24 cellular contexts compared by ENCODE assay signal in the genomic region with DNA sequence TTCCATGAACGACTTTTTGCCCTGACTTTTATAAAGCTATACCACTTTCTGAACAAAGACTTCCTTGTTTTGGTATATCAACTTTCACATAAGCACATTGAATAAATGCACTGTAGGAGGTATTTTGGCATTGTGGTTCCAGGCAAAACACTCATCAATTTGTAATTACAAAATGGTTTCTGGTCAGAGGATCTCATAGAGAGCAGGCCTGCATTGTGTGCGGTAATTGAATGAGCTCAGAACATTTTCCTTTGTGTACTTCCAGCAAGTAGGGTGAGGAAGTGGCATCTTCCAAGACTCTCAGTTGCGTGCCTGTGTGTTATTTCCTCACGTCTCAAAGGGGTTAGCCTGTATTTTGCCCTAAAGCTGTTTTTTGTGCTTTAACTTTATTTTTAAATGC.
A peak's percentile ranks its signal among the peaks of the same experiment; 100 is the strongest.
DNase-seq lines count a peak whose midpoint lies in the region; ATAC-seq and TF ChIP-seq lines count a peak whose summit lies in the region.
"Had no signal": no experiment of that assay in that cellular context is flagged by ENCODE, and none has a peak within 500 bp of the region (broad histone marks: within the 10 kb centered on the region; RNA-seq: fewer than 3 reads in every experiment).

No MANE protein-coding gene starts in this region.

- no peak overlapping the region for H3K4me3 Mint-ChIP-seq in T-helper 17 cell
- H3K4me3 Mint-ChIP-seq in stimulated activated naive CD8-positive, alpha-beta T cell treated with anti-CD3 and anti-CD28 coated beads, Interleukin-15, amount 100 ng/mL, for 72 hours: no peak overlapping the region
- H3K4me3 Mint-ChIP-seq in activated naive CD8-positive, alpha-beta T cell treated with anti-CD3 and anti-CD28 coated beads, Interleukin-2, amount 50 U/mL, for 24 hours: no peak overlapping the region
- H3K4me3 Mint-ChIP-seq: activated CD4-positive, alpha-beta memory T cell treated with anti-CD3 and anti-CD28 coated beads, Interleukin-2, amount 10 ng/mL, durations not matched to agents 7 days and 5 days; activated naive CD8-positive, alpha-beta T cell treated with anti-CD3 and anti-CD28 coated beads, Interleukin-2, amount 10 ng/mL, durations not matched to agents 7 days and 5 days; activated T-cell treated with anti-CD3 and anti-CD28 coated beads, Interleukin-2, amount 50 U/mL, for 72 hours; CD4-positive, CD25-positive, alpha-beta regulatory T cell; central memory CD8-positive, alpha-beta T cell; immature natural killer cell; naive thymus-derived CD8-positive, alpha-beta T cell had no signal

- H3K27me3 ChIP-seq in right atrium auricular region (no peaks in the 10 kb centered on the region), gastroesophageal sphincter (no peaks in the 10 kb centered on the region)
- H3K27me3 ChIP-seq: uterus had no signal

- H3K27me3 Mint-ChIP-seq in T-helper 17 cell: no peaks in the 10 kb centered on the region
- no peaks in the 10 kb centered on the region for H3K27me3 Mint-ChIP-seq in stimulated activated naive CD8-positive, alpha-beta T cell treated with anti-CD3 and anti-CD28 coated beads, Interleukin-15, amount 100 ng/mL, for 72 hours
- no peaks in the 10 kb centered on the region for H3K27me3 Mint-ChIP-seq in activated naive CD8-positive, alpha-beta T cell treated with anti-CD3 and anti-CD28 coated beads, Interleukin-2, amount 50 U/mL, for 24 hours
- H3K27me3 Mint-ChIP-seq: activated CD4-positive, alpha-beta memory T cell treated with anti-CD3 and anti-CD28 coated beads, Interleukin-2, amount 10 ng/mL, durations not matched to agents 7 days and 5 days; activated naive CD8-positive, alpha-beta T cell treated with anti-CD3 and anti-CD28 coated beads, Interleukin-2, amount 10 ng/mL, durations not matched to agents 7 days and 5 days; CD4-positive, CD25-positive, alpha-beta regulatory T cell; central memory CD8-positive, alpha-beta T cell; naive thymus-derived CD8-positive, alpha-beta T cell had no signal

- H3K27ac ChIP-seq in right atrium auricular region (peak overlapping the region; percentile 4 to 32), gastroesophageal sphincter (peak overlapping the region in 3 of 4 donors; percentile 27 to 81 (median 48))
- H3K27ac ChIP-seq: HL-60, uterus had no signal

- no peaks in the 10 kb centered on the region for H3K9me3 Mint-ChIP-seq in stimulated activated naive CD8-positive, alpha-beta T cell treated with anti-CD3 and anti-CD28 coated beads, Interleukin-15, amount 100 ng/mL, for 72 hours
- no peaks in the 10 kb centered on the region for H3K9me3 Mint-ChIP-seq in activated naive CD8-positive, alpha-beta T cell treated with anti-CD3 and anti-CD28 coated beads, Interleukin-2, amount 50 U/mL, for 24 hours
- H3K9me3 Mint-ChIP-seq: activated CD4-positive, alpha-beta memory T cell treated with anti-CD3 and anti-CD28 coated beads, Interleukin-2, amount 10 ng/mL, durations not matched to agents 7 days and 5 days; activated naive CD8-positive, alpha-beta T cell treated with anti-CD3 and anti-CD28 coated beads, Interleukin-2, amount 10 ng/mL, durations not matched to agents 7 days and 5 days; activated T-cell treated with anti-CD3 and anti-CD28 coated beads, Interleukin-2, amount 50 U/mL, for 72 hours; CD4-positive, CD25-positive, alpha-beta regulatory T cell; central memory CD8-positive, alpha-beta T cell; immature natural killer cell; naive thymus-derived CD8-positive, alpha-beta T cell had no signal

- no peak for ATAC-seq in Right ventricle myocardium superior (ENCODE audit: poor library complexity)
- ATAC-seq in T-helper 17 cell: no peak
- ATAC-seq in gastroesophageal sphincter: no peak
- ATAC-seq in HG03025 (IDR thresholded peaks at IDR 0.05; ENCODE audit: low FRiP score, unreplicated experiment): no peak
- ATAC-seq in stimulated activated naive CD8-positive, alpha-beta T cell treated with anti-CD3 and anti-CD28 coated beads, Interleukin-15, amount 100 ng/mL, for 72 hours: no peak
- ATAC-seq in activated naive CD8-positive, alpha-beta T cell treated with anti-CD3 and anti-CD28 coated beads, Interleukin-2, amount 50 U/mL, for 24 hours: no peak
- ATAC-seq: activated T-cell treated with anti-CD3 and anti-CD28 coated beads, Interleukin-2, amount 50 U/mL, for 72 hours; naive thymus-derived CD8-positive, alpha-beta T cell; stimulated activated naive CD8-positive, alpha-beta T cell treated with anti-CD3 and anti-CD28 coated beads, Interleukin-15, Interleukin-2, amounts not matched to agents 100 U/mL and 50 U/mL, for 24 hours had no signal

- TF ChIP-seq POLR2A in gastroesophageal sphincter (IDR thresholded peaks at IDR 0.05): no peak

- H3K9me3 ChIP-seq in right atrium auricular region (no peaks in the 10 kb centered on the region), T-helper 17 cell (ENCODE audit: control insufficient read depth, low read length, poor library complexity, severe bottlenecking) (no peaks in the 10 kb centered on the region), gastroesophageal sphincter (no peaks in the 10 kb centered on the region)
- H3K9me3 ChIP-seq: uterus had no signal

- H3K27ac Mint-ChIP-seq in T-helper 17 cell: peak overlapping the region; percentile 32
- H3K27ac Mint-ChIP-seq in stimulated activated naive CD8-positive, alpha-beta T cell treated with anti-CD3 and anti-CD28 coated beads, Interleukin-15, amount 100 ng/mL, for 72 hours: no peak overlapping the region
- no peak overlapping the region for H3K27ac Mint-ChIP-seq in activated naive CD8-positive, alpha-beta T cell treated with anti-CD3 and anti-CD28 coated beads, Interleukin-2, amount 50 U/mL, for 24 hours
- H3K27ac Mint-ChIP-seq: activated CD4-positive, alpha-beta memory T cell treated with anti-CD3 and anti-CD28 coated beads, Interleukin-2, amount 10 ng/mL, durations not matched to agents 7 days and 5 days; activated naive CD8-positive, alpha-beta T cell treated with anti-CD3 and anti-CD28 coated beads, Interleukin-2, amount 10 ng/mL, durations not matched to agents 7 days and 5 days; activated T-cell treated with anti-CD3 and anti-CD28 coated beads, Interleukin-2, amount 50 U/mL, for 72 hours; CD4-positive, CD25-positive, alpha-beta regulatory T cell; immature natural killer cell; progenitor cell of endocrine pancreas had no signal

- H3K4me1 ChIP-seq in right atrium auricular region: peaks cover 0 to 20% of the 10 kb centered on the region in 2 donors
- H3K4me1 ChIP-seq in gastroesophageal sphincter: peaks cover 0 to 27% (median 3%) of the 10 kb centered on the region in 3 donors
- H3K4me1 ChIP-seq: uterus had no signal

- intact Hi-C loops in Right ventricle myocardium superior (cut with DNase I): no loop called here

- DNase-seq in right atrium auricular region (ENCODE audit: low spot score) (no peak), Right ventricle myocardium superior (no peak), T-helper 17 cell (no peak), GM10266 (ENCODE audit: extremely low spot score) (no peak)
- DNase-seq in stimulated activated naive CD8-positive, alpha-beta T cell treated with anti-CD3 and anti-CD28 coated beads, Interleukin-15, amount 100 ng/mL, for 72 hours: no peak
- DNase-seq in activated naive CD8-positive, alpha-beta T cell treated with anti-CD3 and anti-CD28 coated beads, Interleukin-2, amount 50 U/mL, for 24 hours: no peak
- DNase-seq: ACHN; activated CD4-positive, alpha-beta memory T cell treated with anti-CD3 and anti-CD28 coated beads, Interleukin-2, amount 10 ng/mL, durations not matched to agents 7 days and 5 days; activated naive CD8-positive, alpha-beta T cell treated with anti-CD3 and anti-CD28 coated beads, Interleukin-2, amount 10 ng/mL, durations not matched to agents 7 days and 5 days; activated T-cell treated with anti-CD3 and anti-CD28 coated beads, Interleukin-2, amount 50 U/mL, for 72 hours; CD4-positive, CD25-positive, alpha-beta regulatory T cell; EL; immature natural killer cell; KBM-7; naive thymus-derived CD8-positive, alpha-beta T cell; NCI-H1105 treated with DMSO at 0.1 percent for 48 hours; NCI-H82; stimulated activated naive CD8-positive, alpha-beta T cell treated with anti-CD3 and anti-CD28 coated beads, Interleukin-15, Interleukin-2, amounts not matched to agents 100 U/mL and 50 U/mL, for 24 hours; uterus had no signal

- no peaks in the 10 kb centered on the region for H3K4me1 Mint-ChIP-seq in T-helper 17 cell
- peaks cover 11% of the 10 kb centered on the region for H3K4me1 Mint-ChIP-seq in stimulated activated naive CD8-positive, alpha-beta T cell treated with anti-CD3 and anti-CD28 coated beads, Interleukin-15, amount 100 ng/mL, for 72 hours
- H3K4me1 Mint-ChIP-seq in activated naive CD8-positive, alpha-beta T cell treated with anti-CD3 and anti-CD28 coated beads, Interleukin-2, amount 50 U/mL, for 24 hours: peaks cover under 1% of the 10 kb centered on the region
- H3K4me1 Mint-ChIP-seq: activated naive CD8-positive, alpha-beta T cell treated with anti-CD3 and anti-CD28 coated beads, Interleukin-2, amount 10 ng/mL, durations not matched to agents 7 days and 5 days; CD4-positive, CD25-positive, alpha-beta regulatory T cell; central memory CD8-positive, alpha-beta T cell had no signal

- WGBS in gastroesophageal sphincter (ENCODE audit: low coverage in 1 of 2), 2 donors: 68 to 73% methylated on average over 4 of the region's 4 CpGs

- H3K36me3 ChIP-seq in right atrium auricular region: no peaks in the 10 kb centered on the region
- H3K36me3 ChIP-seq in gastroesophageal sphincter: peaks cover 0 to 16% of the 10 kb centered on the region in 2 donors
- H3K36me3 ChIP-seq: uterus had no signal

- no peaks in the 10 kb centered on the region for H3K36me3 Mint-ChIP-seq in T-helper 17 cell (ENCODE audit: low read depth)
- H3K36me3 Mint-ChIP-seq in activated naive CD8-positive, alpha-beta T cell treated with anti-CD3 and anti-CD28 coated beads, Interleukin-2, amount 50 U/mL, for 24 hours (ENCODE audit: low read depth): no peaks in the 10 kb centered on the region
- H3K36me3 Mint-ChIP-seq: CD4-positive, CD25-positive, alpha-beta regulatory T cell; immature natural killer cell; naive thymus-derived CD8-positive, alpha-beta T cell had no signal

- H3K4me3 ChIP-seq in right atrium auricular region: no peak overlapping the region
- no peak overlapping the region for H3K4me3 ChIP-seq in gastroesophageal sphincter
- H3K4me3 ChIP-seq: uterus had no signal

- TF ChIP-seq CTCF in right atrium auricular region (IDR thresholded peaks at IDR 0.05): no peak
- no peak for TF ChIP-seq CTCF in gastroesophageal sphincter (IDR thresholded peaks at IDR 0.05)
- no peak for TF ChIP-seq CTCF in GM10266 (IDR thresholded peaks at IDR 0.05; ENCODE audit: control insufficient read depth, insufficient read depth, low read depth, missing control alignments)

- no peak for TF ChIP-seq EP300 in gastroesophageal sphincter (IDR thresholded peaks at IDR 0.05)
